In genomic region chr2:134711622-134712125, GRCh38 we compare ENCODE assay signal across 18 cellular contexts. TPM values are rescaled to one million over a fixed set of nuclear protein-coding genes. Genes with fewer than 3 reads are reported as not detected.
"Had no signal": no experiment of that assay in that cellular context is flagged by ENCODE, and none has a peak within 500 bp of the region (broad histone marks: within the 10 kb centered on the region; RNA-seq: fewer than 3 reads in every experiment).

No MANE protein-coding gene starts in this region.

- DNase-seq: activated B cell treated with CpG ODN at 0.5 μM for 24 hours; activated CD4-positive, alpha-beta memory T cell treated with anti-CD3 and anti-CD28 coated beads for 36 hours; activated CD4-positive, alpha-beta T cell treated with anti-CD3 and anti-CD28 coated beads for 4 hours; activated gamma-delta T cell treated with Interleukin-2 at 50 U/mL for 16 hours; activated T-cell treated with anti-CD3 and anti-CD28 coated beads for 4 hours; adrenal gland; dermis blood vessel endothelial cell; effector memory CD4-positive, alpha-beta T cell; foreskin fibroblast; left cardiac atrium; mesendoderm; natural killer cell; pancreas; stimulated activated CD4-positive, alpha-beta T cell treated with anti-CD3 and anti-CD28 coated beads, Interleukin-4, amount 100 ng/mL, for 1 hour; stimulated activated naive CD8-positive, alpha-beta T cell treated with anti-CD3 and anti-CD28 coated beads, Interleukin-15, amount 100 ng/mL, for 72 hours had no signal

- H3K27me3 ChIP-seq: pancreas had no signal

- H3K36me3 ChIP-seq: adrenal gland, neutrophil, pancreas had no signal

- H3K27ac ChIP-seq: adrenal gland, hepatocyte, neutrophil, pancreas had no signal

- H3K4me3 ChIP-seq: adrenal gland, hepatocyte, pancreas, smooth muscle cell had no signal

- H3K9me3 ChIP-seq: adrenal gland, neutrophil, pancreas had no signal

RNA-seq across cellular contexts. Expression of gene TMEM163, which starts 7.1 kb away (rescaled TPM):
- total RNA-seq: smooth muscle cell had no signal
